Comparison of ENCODE assay signal across 34 cellular contexts in genomic region chr5:13973724-13974123, GRCh38. TPM values are rescaled to one million over a fixed set of nuclear protein-coding genes. Genes with fewer than 3 reads are reported as not detected.
"Had no signal": no experiment of that assay in that cellular context is flagged by ENCODE, and none has a peak within 500 bp of the region (broad histone marks: within the 10 kb centered on the region; RNA-seq: fewer than 3 reads in every experiment).

No MANE protein-coding gene starts in this region.

- H3K4me1 ChIP-seq: adrenal gland, ascending aorta, body of pancreas, breast epithelium had no signal

- H3K9me3 ChIP-seq: adrenal gland, ascending aorta, body of pancreas, breast epithelium had no signal

- H3K4me3 ChIP-seq: adrenal gland, ascending aorta, body of pancreas, breast epithelium, cardiac muscle cell had no signal

- H3K36me3 ChIP-seq: adrenal gland, ascending aorta, brain microvascular endothelial cell, breast epithelium, cardiac muscle cell had no signal

- FAIRE-seq: astrocyte, bronchial epithelial cell had no signal

- ATAC-seq: activated naive CD4-positive, alpha-beta T cell treated with anti-CD3 and anti-CD28 coated beads, Interleukin-2, amount 50 U/mL, for 72 hours; activated naive CD8-positive, alpha-beta T cell treated with anti-CD3 and anti-CD28 coated beads, Interleukin-2, amount 50 U/mL, for 24 hours; activated T-cell treated with anti-CD3 and anti-CD28 coated beads, Interleukin-2, amount 50 U/mL, for 4 hours; activated T-cell treated with anti-CD3 and anti-CD28 coated beads, Interleukin-2, amount 50 U/mL, for 72 hours; activated T-helper 17 cell treated with anti-CD3 and anti-CD28 coated beads, Interleukin-2, amount 50 U/mL, for 72 hours; body of pancreas had no signal

- H3K27me3 ChIP-seq: ascending aorta, body of pancreas, breast epithelium, cardiac muscle cell had no signal

- H3K27ac ChIP-seq: adrenal gland, ascending aorta, body of pancreas, brain microvascular endothelial cell, breast epithelium, cardiac muscle cell had no signal

- DNase-seq: activated effector memory CD4-positive, alpha-beta T cell treated with anti-CD3 and anti-CD28 coated beads, Interleukin-2, amount 50 U/mL, for 16 hours; activated effector memory CD4-positive, alpha-beta T cell treated with Interleukin-2 at 50 U/mL for 16 hours; activated gamma-delta T cell; activated gamma-delta T cell treated with Interleukin-2 at 50 U/mL for 16 hours; activated naive CD4-positive, alpha-beta T cell; activated naive CD4-positive, alpha-beta T cell treated with anti-CD3 and anti-CD28 coated beads for 36 hours; activated naive CD4-positive, alpha-beta T cell treated with anti-CD3 and anti-CD28 coated beads, Interleukin-2, amount 10 ng/mL, durations not matched to agents 7 days and 5 days; activated naive CD4-positive, alpha-beta T cell treated with anti-CD3 and anti-CD28 coated beads, Interleukin-2, amount 50 U/mL, for 16 hours; activated naive CD4-positive, alpha-beta T cell treated with Interleukin-2 at 50 U/mL for 16 hours; activated naive CD8-positive, alpha-beta T cell treated with anti-CD3 and anti-CD28 coated beads for 36 hours; activated naive CD8-positive, alpha-beta T cell treated with anti-CD3 and anti-CD28 coated beads, Interleukin-2, amount 10 ng/mL, durations not matched to agents 7 days and 5 days; activated naive CD8-positive, alpha-beta T cell treated with anti-CD3 and anti-CD28 coated beads, Interleukin-2, amount 50 U/mL, for 24 hours; activated T-cell treated with anti-CD3 and anti-CD28 coated beads, Interleukin-2, amount 50 U/mL, for 24 hours; activated T-cell treated with anti-CD3 and anti-CD28 coated beads, Interleukin-2, amount 50 U/mL, for 4 hours; activated T-cell treated with anti-CD3 and anti-CD28 coated beads, Interleukin-2, amount 50 U/mL, for 48 hours; activated T-cell treated with anti-CD3 and anti-CD28 coated beads, Interleukin-2, amount 50 U/mL, for 72 hours; adrenal gland; amniotic stem cell; amygdala; aorta; body of pancreas; brain microvascular endothelial cell; caudate nucleus; central memory CD4-positive, alpha-beta T cell; cerebellar nuclear complex had no signal

RNA-seq across cellular contexts. Expression of gene DNAH5, which starts 29.2 kb away (rescaled TPM):
- total RNA-seq: activated naive CD4-positive, alpha-beta T cell treated with anti-CD3 and anti-CD28 coated beads for 36 hours; activated naive CD4-positive, alpha-beta T cell treated with anti-CD3 and anti-CD28 coated beads, Interleukin-2, amount 50 U/mL, for 72 hours; activated naive CD8-positive, alpha-beta T cell treated with anti-CD3 and anti-CD28 coated beads for 36 hours; activated naive CD8-positive, alpha-beta T cell treated with anti-CD3 and anti-CD28 coated beads, Interleukin-2, amount 10 ng/mL, durations not matched to agents 7 days and 5 days; activated T-cell treated with anti-CD3 and anti-CD28 coated beads, Interleukin-2, amount 50 U/mL, for 4 hours; activated T-cell treated with anti-CD3 and anti-CD28 coated beads, Interleukin-2, amount 50 U/mL, for 72 hours; activated T-helper 1 cell treated with anti-CD3 and anti-CD28 coated beads, Interleukin-12 subunit alpha, Interleukin-12 subunit beta, Interleukin-2, Interleukin-4 antibody, amounts not matched to agents 30 ng/mL and 10 ng/mL and 1 ng/mL, durations not matched to agents 14 hours and 24 hours and 36 hours; activated T-helper 17 cell treated with anti-CD3 and anti-CD28 coated beads, Interleukin-2, amount 50 U/mL, for 72 hours; activated T-helper 2 cell treated with anti-CD3 and anti-CD28 coated beads, Interferon-gamma antibody, Interleukin-2, Interleukin-4, amounts not matched to agents 10 μg/mL and 5 μg/mL and 100 μg/mL, durations not matched to agents 14 hours and 24 hours and 36 hours had no signal
